Comparison of ENCODE assay signal across 8 cellular contexts in the genomic region with DNA sequence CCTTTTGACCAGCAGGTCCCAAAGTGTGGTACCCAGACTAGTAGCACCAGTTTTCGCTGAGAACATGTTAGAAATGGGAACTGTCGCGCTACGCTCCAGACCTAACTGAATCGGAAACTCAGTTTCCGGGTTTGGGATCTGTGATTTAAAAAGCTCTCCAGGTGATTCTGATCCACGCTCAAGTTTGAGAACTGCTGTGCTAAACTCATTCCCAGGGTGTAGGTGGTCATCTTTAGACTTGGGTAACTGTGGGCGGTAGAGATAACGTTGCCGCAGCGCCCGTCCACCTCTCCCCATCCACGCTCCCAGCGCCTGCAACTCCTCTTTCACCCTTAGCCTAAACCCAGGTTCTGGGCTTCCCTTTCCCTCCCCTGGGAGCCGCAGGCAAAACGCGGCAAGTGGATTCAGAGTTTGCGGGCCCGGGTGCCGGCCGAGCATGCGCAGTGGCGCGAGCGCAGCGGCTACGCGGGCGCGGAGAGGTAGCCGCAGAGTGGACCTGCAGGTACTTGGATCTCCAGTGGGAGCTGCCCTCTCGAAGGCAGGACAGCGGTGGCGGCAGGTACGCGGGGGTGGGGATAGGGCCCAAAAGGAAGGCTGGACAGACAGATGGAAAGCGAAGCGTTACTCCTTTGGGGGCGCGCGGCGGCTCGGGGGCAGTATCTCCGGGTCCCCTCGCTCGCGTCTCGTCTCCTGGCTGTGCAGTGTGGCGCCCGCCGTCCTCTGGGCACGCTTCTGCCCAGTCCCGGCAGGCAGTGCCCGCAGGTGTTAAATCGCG. TPM values are rescaled to one million over a fixed set of nuclear protein-coding genes. Genes with fewer than 3 reads are reported as not detected.
A peak's percentile ranks its signal among the peaks of the same experiment; 100 is the strongest.
DNase-seq lines count a peak whose midpoint lies in the region; ATAC-seq and TF ChIP-seq lines count a peak whose summit lies in the region.

A gene with protein sequence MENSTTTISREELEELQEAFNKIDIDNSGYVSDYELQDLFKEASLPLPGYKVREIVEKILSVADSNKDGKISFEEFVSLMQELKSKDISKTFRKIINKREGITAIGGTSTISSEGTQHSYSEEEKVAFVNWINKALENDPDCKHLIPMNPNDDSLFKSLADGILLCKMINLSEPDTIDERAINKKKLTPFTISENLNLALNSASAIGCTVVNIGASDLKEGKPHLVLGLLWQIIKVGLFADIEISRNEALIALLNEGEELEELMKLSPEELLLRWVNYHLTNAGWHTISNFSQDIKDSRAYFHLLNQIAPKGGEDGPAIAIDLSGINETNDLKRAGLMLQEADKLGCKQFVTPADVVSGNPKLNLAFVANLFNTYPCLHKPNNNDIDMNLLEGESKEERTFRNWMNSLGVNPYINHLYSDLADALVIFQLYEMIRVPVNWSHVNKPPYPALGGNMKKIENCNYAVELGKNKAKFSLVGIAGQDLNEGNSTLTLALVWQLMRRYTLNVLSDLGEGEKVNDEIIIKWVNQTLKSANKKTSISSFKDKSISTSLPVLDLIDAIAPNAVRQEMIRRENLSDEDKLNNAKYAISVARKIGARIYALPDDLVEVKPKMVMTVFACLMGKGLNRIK (plus strand): TSS at position 443 of the 775 bp plus-strand sequence. CDS start 67,845 bp downstream, outside the sequence.

- DNase-seq in AG09319 (ENCODE audit: extremely low read depth, low read depth): peak; percentile 18
- DNase-seq in NCI-H2227 (lab: John Stamatoyannopoulos, UW; ENCODE audit: unreplicated experiment): peak; percentile 90
- DNase-seq in activated CD4-positive, CD25-positive, alpha-beta regulatory T cell treated with anti-CD3 and anti-CD28 coated beads, Interleukin-2, amount 50 U/mL, for 16 hours (ENCODE audit: low read depth, low spot score): peak; percentile 71
- DNase-seq in cerebellar cortex (ENCODE audit: low spot score): peak; percentile 87
- no peak for DNase-seq in kidney epithelial cell (ENCODE audit: low read depth)
- peak; percentile 68 to 70 for DNase-seq in stimulated activated CD4-positive, alpha-beta T cell treated with anti-CD3 and anti-CD28 coated beads, Interleukin-15, amount 100 ng/mL, for 48 hours (ENCODE audit: low read depth in 2 of 2)

- no peaks in the 10 kb centered on the region for H3K27me3 ChIP-seq in kidney epithelial cell (ENCODE audit: control insufficient read depth, insufficient read depth, low read length)

- peak within 1 kb of the TSS; percentile 89 for H3K4me3 ChIP-seq in kidney epithelial cell (ENCODE audit: low read depth, low read length)

- TF ChIP-seq CTCF in AG09319 (IDR thresholded peaks at IDR 0.05; ENCODE audit: low read depth, low read length) (no peak), kidney epithelial cell (IDR thresholded peaks at IDR 0.05; ENCODE audit: insufficient read depth, low read length, poor library complexity, severe bottlenecking) (no peak)

- H3K36me3 ChIP-seq in kidney epithelial cell (ENCODE audit: control insufficient read depth, insufficient read depth, low read length): no peaks in the 10 kb centered on the region

- peak; percentile 86 for ATAC-seq in GM18909 (IDR thresholded peaks at IDR 0.05; ENCODE audit: poor library complexity, unreplicated experiment)
- peak; percentile 79 for ATAC-seq in HG03139 (IDR thresholded peaks at IDR 0.05; ENCODE audit: unreplicated experiment)

RNA-seq across cellular contexts. Expression of the gene that starts here (rescaled TPM):
- 15.6 and 21.8 TPM in 2 replicates for total RNA-seq in kidney epithelial cell
